ENCODE assay signal across 12 cellular contexts in the genomic region with DNA sequence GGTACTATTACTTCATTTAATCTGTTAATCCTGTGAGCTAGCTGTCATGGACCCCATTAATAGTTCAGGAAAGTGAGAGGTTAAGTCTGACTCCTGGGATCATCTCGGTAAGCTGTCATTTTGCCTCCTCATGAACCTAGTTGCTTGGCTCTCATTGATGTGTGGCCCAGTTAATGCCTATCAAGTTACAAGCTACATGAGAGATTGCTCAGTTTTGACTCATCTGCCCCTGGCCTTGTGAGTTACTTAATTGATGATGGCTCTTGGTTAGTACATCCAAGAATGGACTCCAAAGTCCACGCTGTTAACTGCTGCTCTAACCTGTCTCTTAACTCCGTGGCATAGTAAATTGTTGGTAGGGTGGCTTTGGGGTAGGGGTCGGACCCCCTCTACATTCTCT. TPM values are rescaled to one million over a fixed set of nuclear protein-coding genes. Genes with fewer than 3 reads are reported as not detected.
A peak's percentile ranks its signal among the peaks of the same experiment; 100 is the strongest.
DNase-seq lines count a peak whose midpoint lies in the region; ATAC-seq and TF ChIP-seq lines count a peak whose summit lies in the region.
"Had no signal": no experiment of that assay in that cellular context is flagged by ENCODE, and none has a peak within 500 bp of the region (broad histone marks: within the 10 kb centered on the region; RNA-seq: fewer than 3 reads in every experiment).

No MANE protein-coding gene starts in this region.

- no peaks in the 10 kb centered on the region for H3K9me3 Mint-ChIP-seq in dendritic cell treated with granulocyte-macrophage colony-stimulating factor and Interleukin-4, amounts not matched to agents 40 ng/mL and 50 ng/mL, for 4 days
- H3K9me3 Mint-ChIP-seq: brain; stimulated activated memory B cell treated with anti-CD40 and anti-IgM and Interleukin-4, amounts not matched to agents 10 μg/mL and 1 μg/mL and 100 μg/mL, for 72 hours had no signal

- no peak overlapping the region for H3K4me3 ChIP-seq in NB4 (ENCODE audit: low read depth, low read length)
- no peak overlapping the region for H3K4me3 ChIP-seq in osteoblast (ENCODE audit: insufficient read depth, low read length)
- no peak overlapping the region for H3K4me3 ChIP-seq in dorsolateral prefrontal cortex

- no peaks in the 10 kb centered on the region for H3K9me3 ChIP-seq in osteoblast (ENCODE audit: low read depth, low read length)

- no peak for ATAC-seq in GM21717 (IDR thresholded peaks at IDR 0.05; ENCODE audit: unreplicated experiment)
- ATAC-seq: stimulated activated memory B cell treated with anti-CD40 and anti-IgM and Interleukin-4, amounts not matched to agents 10 μg/mL and 1 μg/mL and 100 μg/mL, for 72 hours had no signal

- H3K36me3 Mint-ChIP-seq in dendritic cell treated with granulocyte-macrophage colony-stimulating factor and Interleukin-4, amounts not matched to agents 40 ng/mL and 50 ng/mL, for 4 days (ENCODE audit: low read depth) = peaks cover 8% of the 10 kb centered on the region

- peaks cover 88% of the 10 kb centered on the region for H4K20me1 ChIP-seq in osteoblast (ENCODE audit: insufficient read depth, low read length)

- peak overlapping the region; percentile 55 for H3K4me2 ChIP-seq in osteoblast (ENCODE audit: insufficient read depth, low read length)

- H3K4me1 ChIP-seq in osteoblast (ENCODE audit: insufficient read depth, low read length) = peaks cover 35% of the 10 kb centered on the region

- H3K36me3 ChIP-seq in osteoblast (ENCODE audit: insufficient read depth, low read length) = no peaks in the 10 kb centered on the region

- peak overlapping the region; percentile 73 for H3K27ac Mint-ChIP-seq in dendritic cell treated with granulocyte-macrophage colony-stimulating factor and Interleukin-4, amounts not matched to agents 40 ng/mL and 50 ng/mL, for 4 days

- H2AFZ ChIP-seq in osteoblast (ENCODE audit: low read length) = no peak overlapping the region

- H3K4me3 Mint-ChIP-seq in dendritic cell treated with granulocyte-macrophage colony-stimulating factor and Interleukin-4, amounts not matched to agents 40 ng/mL and 50 ng/mL, for 4 days = no peak overlapping the region
- H3K4me3 Mint-ChIP-seq: brain; stimulated activated memory B cell treated with anti-CD40 and anti-IgM and Interleukin-4, amounts not matched to agents 10 μg/mL and 1 μg/mL and 100 μg/mL, for 72 hours had no signal

- intact Hi-C loops in dendritic cell treated with granulocyte-macrophage colony-stimulating factor and Interleukin-4, amounts not matched to agents 40 ng/mL and 50 ng/mL, for 4 days (cut with micrococcal nuclease) = no loop called here
- intact Hi-C loops in dorsolateral prefrontal cortex (cut with DNase I) = no loop called here

- H3K27me3 Mint-ChIP-seq in dendritic cell treated with granulocyte-macrophage colony-stimulating factor and Interleukin-4, amounts not matched to agents 40 ng/mL and 50 ng/mL, for 4 days = no peaks in the 10 kb centered on the region
- H3K27me3 Mint-ChIP-seq: brain; stimulated activated memory B cell treated with anti-CD40 and anti-IgM and Interleukin-4, amounts not matched to agents 10 μg/mL and 1 μg/mL and 100 μg/mL, for 72 hours had no signal

- peaks cover 71% of the 10 kb centered on the region for H3K4me1 Mint-ChIP-seq in dendritic cell treated with granulocyte-macrophage colony-stimulating factor and Interleukin-4, amounts not matched to agents 40 ng/mL and 50 ng/mL, for 4 days (ENCODE audit: low read depth)

- no peak for TF ChIP-seq CTCF in NB4 (IDR thresholded peaks at IDR 0.05; ENCODE audit: low read depth, low read length)
- TF ChIP-seq CTCF in osteoblast (IDR thresholded peaks at IDR 0.05; ENCODE audit: extremely low read depth, low read depth, low read length) = no peak
- TF ChIP-seq CTCF in dorsolateral prefrontal cortex (IDR thresholded peaks at IDR 0.05 in 54 of 56, conservative IDR thresholded peaks at IDR 0.05 in 2 of 56; ENCODE audit: low read depth in 1 of 56, partially characterized antibody in 56 of 56) = no peak

- DNase-seq in EH (ENCODE audit: low read depth) (peak; percentile 91), NB4 (ENCODE audit: low read depth) (peak; percentile 41), osteoblast (ENCODE audit: insufficient read length, low spot score, missing footprints) (peak; percentile 93), dorsolateral prefrontal cortex (no peak), substantia nigra (lab: John Stamatoyannopoulos, UW) (no peak), NCI-H2227 (lab: John Stamatoyannopoulos, UW; ENCODE audit: unreplicated experiment) (no peak)
- DNase-seq: activated CD4-positive, alpha-beta T cell treated with anti-CD3 and anti-CD28 coated beads for 1 hour; H7 had no signal

- H3K27ac ChIP-seq in osteoblast (ENCODE audit: low read depth, low read length) = peak overlapping the region; percentile 47
- H3K27ac ChIP-seq in dorsolateral prefrontal cortex = no peak overlapping the region
- H3K27ac ChIP-seq in substantia nigra (ENCODE audit: low read depth, low read length, poor library complexity, severe bottlenecking) = no peak overlapping the region

- H3K27me3 ChIP-seq in osteoblast (ENCODE audit: insufficient read depth, low read length) (no peaks in the 10 kb centered on the region), dorsolateral prefrontal cortex (no peaks in the 10 kb centered on the region)

- TF ChIP-seq POLR2A in NB4 (IDR thresholded peaks at IDR 0.05; ENCODE audit: extremely low read depth, insufficient read length) = no peak

- H3K79me2 ChIP-seq in osteoblast (ENCODE audit: insufficient read depth, low read length) = peaks cover 99% of the 10 kb centered on the region

RNA-seq across cellular contexts. Expression of a gene that starts 23.9 kb away (rescaled TPM):
- 115 and 124 TPM in 2 replicates for total RNA-seq in osteoblast
- total RNA-seq in dorsolateral prefrontal cortex = 100 to 1,000 TPM; 151 to 291 (median 236) TPM

Comparison
In these comparisons a context has a peak if more than half of its experiments do, and no peak if none do; other contexts are left out.
1. DNase-seq: peak in EH (single experiment), NB4 (single experiment) and osteoblast (single experiment); none in dorsolateral prefrontal cortex (0 of 10), substantia nigra (0 of 49) and NCI-H2227 (single experiment).